ENCODE assay signal across 21 cellular contexts in genomic region chr13:89239361-89240127, GRCh38.
DNase-seq lines count a peak whose midpoint lies in the region; ATAC-seq, FAIRE-seq and TF ChIP-seq lines count a peak whose summit lies in the region.
"Had no signal": no experiment of that assay in that cellular context is flagged by ENCODE, and none has a peak within 500 bp of the region (broad histone marks: within the 10 kb centered on the region; RNA-seq: fewer than 3 reads in every experiment).

No MANE protein-coding gene starts in this region.

- H3K4me1 ChIP-seq in breast epithelium (no peaks in the 10 kb centered on the region), PC-3 (ENCODE audit: insufficient read depth, low read length) (no peaks in the 10 kb centered on the region), upper lobe of left lung (no peaks in the 10 kb centered on the region)
- H3K4me1 ChIP-seq: A549 had no signal

- POLR2A ChIA-PET in MCF 10A (lab: Yijun Ruan, JAX): interaction anchor here (0.6 to 0.7 kb wide), 2 partner anchors 9 to 10 kb away, joined by 3 read pairs; no protein-coding TSS in a partner anchor
- POLR2A ChIA-PET in PC-3 (lab: Charles Lee; ENCODE audit: unreplicated experiment): no interaction called here

- no peaks in the 10 kb centered on the region for H3K36me3 Mint-ChIP-seq in MCF 10A (ENCODE audit: insufficient read depth, unreplicated experiment)
- H3K36me3 Mint-ChIP-seq: CD14-positive monocyte had no signal

- no peaks in the 10 kb centered on the region for H4K20me1 ChIP-seq in PC-3 (ENCODE audit: low read length)

- DNase-seq in MCF 10A (ENCODE audit: unreplicated experiment) (peak; percentile 3), breast epithelium (ENCODE audit: low spot score in 2 of 2) (no peak), PC-3 (peak; percentile 31), epithelial cell of esophagus (ENCODE audit: low read depth) (peak; percentile 68), upper lobe of left lung (no peak), KG1 (lab: John Stamatoyannopoulos, UW) (no peak), GM12892 (ENCODE audit: insufficient read length) (no peak)
- DNase-seq: EL, NCI-H1417 treated with DMSO at 0.1 percent for 48 hours, NCI-H187, NCI-H446 treated with DMSO at 0.1 percent for 48 hours, NCI-H774, Right ventricle myocardium superior, SW 1271, T-helper 17 cell had no signal

- no peaks in the 10 kb centered on the region for H3K27me3 Mint-ChIP-seq in MCF 10A (ENCODE audit: insufficient read depth, unreplicated experiment)
- H3K27me3 Mint-ChIP-seq: B cell, T-helper 17 cell had no signal

- CTCF ChIA-PET in MCF 10A (lab: Yijun Ruan, JAX) (no interaction called here), PC-3 (lab: Charles Lee) (no interaction called here)

- H3K9me3 ChIP-seq in breast epithelium (no peaks in the 10 kb centered on the region), PC-3 (ENCODE audit: low read length) (no peaks in the 10 kb centered on the region), upper lobe of left lung (no peaks in the 10 kb centered on the region)
- H3K9me3 ChIP-seq: A549 had no signal

- no peaks in the 10 kb centered on the region for H3K9me2 ChIP-seq in PC-3 (replicated peaks; ENCODE audit: low read length)

- 83 to 95% methylated on average over 1 of the region's 1 CpG for WGBS in upper lobe of left lung, 2 donors

- no peaks in the 10 kb centered on the region for H3K79me2 ChIP-seq in PC-3 (ENCODE audit: low read length)

- H3K4me3 ChIP-seq in breast epithelium (no peak overlapping the region), PC-3 (ENCODE audit: low read length) (no peak overlapping the region), epithelial cell of esophagus (ENCODE audit: low read length) (no peak overlapping the region), upper lobe of left lung (no peak overlapping the region)
- H3K4me3 ChIP-seq: A549, SK-N-MC had no signal

- BruUV-seq in MCF 10A (replicated peaks; lab: Mats Ljungman, UMichigan) (no TSS peak), PC-3 (replicated peaks; lab: Mats Ljungman, UMichigan) (no TSS peak)

- ATAC-seq in PC-3 (peak; percentile 94), upper lobe of left lung (ENCODE audit: low FRiP score in 2 of 2) (no peak)
- ATAC-seq: A549, T-helper 17 cell had no signal

- H3F3A ChIP-seq in PC-3 (ENCODE audit: low read length, unreplicated experiment): no peaks in the 10 kb centered on the region

- TF ChIP-seq CTCF in MCF 10A (IDR thresholded peaks at IDR 0.05; ENCODE audit: unreplicated experiment): no peak
- no peak for TF ChIP-seq CTCF in breast epithelium (IDR thresholded peaks at IDR 0.05)
- TF ChIP-seq CTCF in PC-3 (conservative IDR thresholded peaks at IDR 0.05; ENCODE audit: low read depth, low read length): no peak
- TF ChIP-seq CTCF in epithelial cell of esophagus (IDR thresholded peaks at IDR 0.05; ENCODE audit: insufficient read depth, low read depth, low read length, missing control alignments): no peak
- no peak for TF ChIP-seq CTCF in upper lobe of left lung (IDR thresholded peaks at IDR 0.05)

- peaks cover 6% of the 10 kb centered on the region for H3K4me1 Mint-ChIP-seq in MCF 10A (ENCODE audit: insufficient read depth, unreplicated experiment)
- H3K4me1 Mint-ChIP-seq: B cell, CD14-positive monocyte, T-helper 17 cell had no signal

- intact Hi-C loops in MCF 10A (cut with micrococcal nuclease) (no loop called here), breast epithelium (cut with DNase I; ENCODE audit: low total_unique reads) (loop anchor here (5.0 kb wide), 1 partner anchor 237 kb away; no protein-coding TSS in a partner anchor), PC-3 (cut with micrococcal nuclease) (no loop called here)

- H3K9me3 Mint-ChIP-seq in MCF 10A (ENCODE audit: unreplicated experiment): peaks cover 7% of the 10 kb centered on the region

- FAIRE-seq in GM12892 (lab: Jason Lieb, UNC): no peak
- FAIRE-seq: A549 had no signal

- H3K36me3 ChIP-seq in breast epithelium (no peaks in the 10 kb centered on the region), PC-3 (ENCODE audit: low read depth, low read length) (no peaks in the 10 kb centered on the region), upper lobe of left lung (no peaks in the 10 kb centered on the region)

- H3K27ac ChIP-seq in breast epithelium (no peak overlapping the region), PC-3 (ENCODE audit: low read length) (no peak overlapping the region), upper lobe of left lung (no peak overlapping the region)
- H3K27ac ChIP-seq: A549, HL-60, KMS-11, SK-N-MC had no signal

- H2AFZ ChIP-seq in PC-3 (ENCODE audit: low read length): no peak overlapping the region

- H3K4me3 Mint-ChIP-seq in MCF 10A (ENCODE audit: unreplicated experiment): no peak overlapping the region
- H3K4me3 Mint-ChIP-seq: B cell, CD14-positive monocyte, T-helper 17 cell had no signal

- H3K27me3 ChIP-seq in breast epithelium (no peaks in the 10 kb centered on the region), PC-3 (ENCODE audit: low read length) (no peaks in the 10 kb centered on the region), upper lobe of left lung (no peaks in the 10 kb centered on the region)

- peak overlapping the region; percentile 68 for H3K27ac Mint-ChIP-seq in MCF 10A (ENCODE audit: low read depth, unreplicated experiment)
- H3K27ac Mint-ChIP-seq: B cell, CD14-positive monocyte, T-helper 17 cell had no signal

- TF ChIP-seq POLR2A in breast epithelium (IDR thresholded peaks at IDR 0.05): no peak
- TF ChIP-seq POLR2A in upper lobe of left lung (IDR thresholded peaks at IDR 0.05): no peak
- no peak for TF ChIP-seq POLR2A in GM12892 (IDR thresholded peaks at IDR 0.05; ENCODE audit: low read depth, low read length)

- TF ChIP-seq EP300 in upper lobe of left lung (IDR thresholded peaks at IDR 0.05): no peak

- no peak overlapping the region for H3K9ac ChIP-seq in PC-3 (ENCODE audit: low read length)
- H3K9ac ChIP-seq: KMS-11 had no signal

- no peak overlapping the region for H3K4me2 ChIP-seq in PC-3 (ENCODE audit: low read length)
- H3K4me2 ChIP-seq: A549, KMS-11 had no signal

Comparison
In these comparisons a context has a peak if more than half of its experiments do, and no peak if none do; other contexts are left out.
1. DNase-seq: peak in MCF 10A (single experiment), PC-3 (single experiment) and epithelial cell of esophagus (single experiment); none in breast epithelium (0 of 2), upper lobe of left lung (0 of 2), KG1 (single experiment) and GM12892 (single experiment).